18 cellular contexts compared by ENCODE assay signal in genomic region chr6:98716341-98716740, GRCh38.
DNase-seq lines count a peak whose midpoint lies in the region; ATAC-seq and TF ChIP-seq lines count a peak whose summit lies in the region.
"Had no signal": no experiment of that assay in that cellular context is flagged by ENCODE, and none has a peak within 500 bp of the region (broad histone marks: within the 10 kb centered on the region; RNA-seq: fewer than 3 reads in every experiment).

No MANE protein-coding gene starts in this region.

- H3K4me1 ChIP-seq in A673 (ENCODE audit: insufficient read depth, low read length, poor library complexity, severe bottlenecking) (no peaks in the 10 kb centered on the region), HUES48 (ENCODE audit: control insufficient read depth, insufficient read depth, low read length) (peaks cover 30% of the 10 kb centered on the region), iPS-15b (ENCODE audit: control insufficient read depth, insufficient read depth, low read length) (peaks cover 9% of the 10 kb centered on the region)
- H3K4me1 ChIP-seq: colonic mucosa, upper lobe of left lung had no signal

- H3K9me3 ChIP-seq in A673 (ENCODE audit: low read depth, low read length, poor library complexity, severe bottlenecking) (no peaks in the 10 kb centered on the region), HUES48 (ENCODE audit: control insufficient read depth, insufficient read depth, low read length) (no peaks in the 10 kb centered on the region), iPS-15b (ENCODE audit: control insufficient read depth, insufficient read depth, low read length) (no peaks in the 10 kb centered on the region)
- H3K9me3 ChIP-seq: colonic mucosa, upper lobe of left lung had no signal

- H3K27me3 Mint-ChIP-seq in activated CD4-positive, alpha-beta memory T cell treated with anti-CD3 and anti-CD28 coated beads, Interleukin-2, amount 10 ng/mL, durations not matched to agents 7 days and 5 days, result peaks cover 17% of the 10 kb centered on the region

- no peak for TF ChIP-seq CTCF in A673 (conservative IDR thresholded peaks at IDR 0.05; ENCODE audit: low read depth, low read length)

- H3K27ac Mint-ChIP-seq in activated CD4-positive, alpha-beta memory T cell treated with anti-CD3 and anti-CD28 coated beads, Interleukin-2, amount 10 ng/mL, durations not matched to agents 7 days and 5 days, result no peak overlapping the region

- no peak overlapping the region for H3K4me3 Mint-ChIP-seq in activated CD4-positive, alpha-beta memory T cell treated with anti-CD3 and anti-CD28 coated beads, Interleukin-2, amount 10 ng/mL, durations not matched to agents 7 days and 5 days

- POLR2A ChIA-PET in A673 (lab: Charles Lee; ENCODE audit: low non-redundant PET), result no interaction called here
- POLR2A ChIA-PET in activated CD4-positive, alpha-beta memory T cell treated with anti-CD3 and anti-CD28 coated beads, Interleukin-2, amount 10 ng/mL, durations not matched to agents 7 days and 5 days (lab: Charles Lee), result no interaction called here

- H3K9me3 Mint-ChIP-seq in activated CD4-positive, alpha-beta memory T cell treated with anti-CD3 and anti-CD28 coated beads, Interleukin-2, amount 10 ng/mL, durations not matched to agents 7 days and 5 days, result no peaks in the 10 kb centered on the region

- H3K27me3 ChIP-seq in A673 (replicated peaks; ENCODE audit: insufficient read depth, low read depth, low read length, poor library complexity) (no peaks in the 10 kb centered on the region), HUES48 (ENCODE audit: control insufficient read depth, insufficient read depth, low read length) (no peaks in the 10 kb centered on the region), iPS-15b (ENCODE audit: control insufficient read depth, insufficient read depth, low read length) (no peaks in the 10 kb centered on the region)
- H3K27me3 ChIP-seq: colonic mucosa, upper lobe of left lung had no signal

- ATAC-seq in HG03280 (IDR thresholded peaks at IDR 0.05; ENCODE audit: unreplicated experiment), result no peak
- ATAC-seq: esophagus mucosa, left cardiac atrium had no signal

- DNase-seq in A673 (ENCODE audit: low spot score) (peak; percentile 20), NCI-H345 treated with DMSO at 0.1 percent for 48 hours (lab: John Stamatoyannopoulos, UW; ENCODE audit: unreplicated experiment) (peak; percentile 91), dermis blood vessel endothelial cell (no peak)
- DNase-seq in activated naive CD4-positive, alpha-beta T cell treated with Interleukin-2 at 50 U/mL for 16 hours, result no peak
- no peak for DNase-seq in activated CD4-positive, alpha-beta memory T cell treated with anti-CD3 and anti-CD28 coated beads, Interleukin-2, amount 10 ng/mL, durations not matched to agents 7 days and 5 days
- DNase-seq: activated CD4-positive, CD25-positive, alpha-beta regulatory T cell; activated gamma-delta T cell treated with Interleukin-2 at 50 U/mL for 16 hours; colonic mucosa; HCEC 1CT; left cardiac atrium; stimulated activated naive CD4-positive, alpha-beta T cell; T-helper 1 cell; upper lobe of left lung had no signal

- H3K36me3 Mint-ChIP-seq in activated CD4-positive, alpha-beta memory T cell treated with anti-CD3 and anti-CD28 coated beads, Interleukin-2, amount 10 ng/mL, durations not matched to agents 7 days and 5 days (ENCODE audit: low read depth), result no peaks in the 10 kb centered on the region

- H3K36me3 ChIP-seq in A673 (ENCODE audit: insufficient read depth, low read length, poor library complexity, severe bottlenecking), result no peaks in the 10 kb centered on the region
- H3K36me3 ChIP-seq in HUES48 (ENCODE audit: control insufficient read depth, insufficient read depth, low read length), result no peaks in the 10 kb centered on the region
- no peaks in the 10 kb centered on the region for H3K36me3 ChIP-seq in iPS-15b (ENCODE audit: control insufficient read depth, insufficient read depth, low read length)
- H3K36me3 ChIP-seq: colonic mucosa, upper lobe of left lung had no signal

- H3K9ac ChIP-seq in HUES48 (ENCODE audit: low read depth, low read length), result no peak overlapping the region
- H3K9ac ChIP-seq in iPS-15b (ENCODE audit: low read depth, low read length), result no peak overlapping the region

- BruUV-seq in A673 (replicated peaks; lab: Mats Ljungman, UMichigan), result no TSS peak

- H3K27ac ChIP-seq in A673 (ENCODE audit: low read depth, low read length, poor library complexity, severe bottlenecking) (no peak overlapping the region), HUES48 (ENCODE audit: low read depth, low read length) (peak overlapping the region; percentile 70)
- H3K27ac ChIP-seq: colonic mucosa, RWPE1, upper lobe of left lung had no signal

- CTCF ChIA-PET in A673 (lab: Charles Lee), result no interaction called here
- CTCF ChIA-PET in activated CD4-positive, alpha-beta memory T cell treated with anti-CD3 and anti-CD28 coated beads, Interleukin-2, amount 10 ng/mL, durations not matched to agents 7 days and 5 days (lab: Charles Lee), result no interaction called here

- H3K4me3 ChIP-seq in A673 (ENCODE audit: low read depth, low read length, poor library complexity, severe bottlenecking) (no peak overlapping the region), HUES48 (ENCODE audit: low read depth, low read length) (no peak overlapping the region), iPS-15b (ENCODE audit: low read depth, low read length) (peak overlapping the region; percentile 12)
- H3K4me3 ChIP-seq: colonic mucosa, upper lobe of left lung had no signal

- H3K4me1 Mint-ChIP-seq in activated CD4-positive, alpha-beta memory T cell treated with anti-CD3 and anti-CD28 coated beads, Interleukin-2, amount 10 ng/mL, durations not matched to agents 7 days and 5 days, result no peaks in the 10 kb centered on the region

- intact Hi-C loops in A673 (cut with micrococcal nuclease; ENCODE audit: unreplicated experiment), result no loop called here

Comparison
In these comparisons a context has a peak if more than half of its experiments do, and no peak if none do; other contexts are left out.
1. DNase-seq: peak in A673 (single experiment) and NCI-H345 treated with DMSO at 0.1 percent for 48 hours (single experiment); none in activated naive CD4-positive, alpha-beta T cell treated with Interleukin-2 at 50 U/mL for 16 hours (single experiment), dermis blood vessel endothelial cell (single experiment) and activated CD4-positive, alpha-beta memory T cell treated with anti-CD3 and anti-CD28 coated beads, Interleukin-2, amount 10 ng/mL, durations not matched to agents 7 days and 5 days (single experiment).